8 cellular contexts compared by ENCODE assay signal in genomic region chr11:6473481-6474422, GRCh38. TPM values are rescaled to one million over a fixed set of nuclear protein-coding genes. Genes with fewer than 3 reads are reported as not detected.
DNase-seq lines count a peak whose midpoint lies in the region; ATAC-seq and TF ChIP-seq lines count a peak whose summit lies in the region.

Gene TRIM3 (minus strand): TSS chr11:6473941. CDS start chr11:6465695, 8,246 bp downstream.

- H3K36me3 ChIP-seq in KMS-11 (ENCODE audit: insufficient read depth) (no peaks in the 10 kb centered on the region), neural progenitor cell (no peaks in the 10 kb centered on the region), stomach smooth muscle (ENCODE audit: control insufficient read depth in 2 of 2, insufficient read depth in 2 of 2, low read length in 2 of 2) (peaks cover 18 to 24% of the 10 kb centered on the region in 2 donors)

- peak within 1 kb of the TSS; percentile 93 for H3K4me3 Mint-ChIP-seq in neural progenitor cell

- peaks cover 23% of the 10 kb centered on the region for H3K4me1 Mint-ChIP-seq in neural progenitor cell

- peak within 1 kb of the TSS; percentile 96 for H2AFZ ChIP-seq in KMS-11 (ENCODE audit: low read depth)
- peak within 1 kb of the TSS; percentile 100 for H2AFZ ChIP-seq in neural progenitor cell (replicated peaks)

- H3K9ac ChIP-seq in KMS-11 = peak within 1 kb of the TSS; percentile 44; the same call in 1 of the 2 replicates
- peak within 1 kb of the TSS; percentile 52 for H3K9ac ChIP-seq in neural progenitor cell
- H3K9ac ChIP-seq in stomach smooth muscle (ENCODE audit: low read length in 2 of 2) = peak within 1 kb of the TSS; percentile 81 to 88

- H3K79me2 ChIP-seq in KMS-11 (ENCODE audit: insufficient read depth, low read depth) (no peaks in the 10 kb centered on the region), neural progenitor cell (ENCODE audit: low read depth) (peaks cover 11% of the 10 kb centered on the region)

- peaks cover 40% of the 10 kb centered on the region for H3F3A ChIP-seq in neural progenitor cell (ENCODE audit: low read depth)

- no peaks in the 10 kb centered on the region for H3K27me3 ChIP-seq in KMS-11 (ENCODE audit: insufficient read depth, low read depth)
- no peaks in the 10 kb centered on the region for H3K27me3 ChIP-seq in neural progenitor cell
- no peaks in the 10 kb centered on the region for H3K27me3 ChIP-seq in stomach smooth muscle (ENCODE audit: control insufficient read depth in 1 of 2, insufficient read depth in 2 of 2, low read length in 2 of 2)

- peaks cover 11% of the 10 kb centered on the region for H3K36me3 Mint-ChIP-seq in neural progenitor cell

- H3K4me2 ChIP-seq in KMS-11 = peak within 1 kb of the TSS; percentile 89
- H3K4me2 ChIP-seq in neural progenitor cell = peak within 1 kb of the TSS; percentile 100

- TF ChIP-seq CTCF in KMS-11 (conservative IDR thresholded peaks at IDR 0.05; ENCODE audit: low read depth, low read length) (no peak), RWPE1 (conservative IDR thresholded peaks at IDR 0.05; ENCODE audit: low read depth) (no peak; the same call in 1 of the 2 replicates), foreskin fibroblast (IDR thresholded peaks at IDR 0.05; ENCODE audit: low read depth, low read length) (peak; percentile 56), neural progenitor cell (IDR thresholded peaks at IDR 0.05) (peak; percentile 49)

- no peaks in the 10 kb centered on the region for H3K9me3 Mint-ChIP-seq in neural progenitor cell

- DNase-seq in D341Med (ENCODE audit: low spot score) (peak; percentile 98), RWPE1 (ENCODE audit: low spot score) (peak; percentile 97), foreskin fibroblast (peak; percentile 86 to 94), neural progenitor cell (ENCODE audit: low spot score) (peak; percentile 97)
- DNase-seq in activated gamma-delta T cell treated with anti-CD3 and anti-CD28 coated beads, Interleukin-2, amount 50 U/mL, for 16 hours (ENCODE audit: low read depth) = peak; percentile 59

- no peaks in the 10 kb centered on the region for H3K9me3 ChIP-seq in neural progenitor cell (ENCODE audit: low read depth)
- H3K9me3 ChIP-seq in stomach smooth muscle (ENCODE audit: control insufficient read depth in 2 of 2, low read length in 2 of 2) = no peaks in the 10 kb centered on the region

- CTCF ChIA-PET in RWPE1 (lab: Yijun Ruan, JAX) = interaction anchor here (0.6 to 1.6 kb wide), 3 partner anchors 94 to 222 kb away, joined by 3 to 5 read pairs (median 5); no protein-coding TSS in a partner anchor

- H3K4me1 ChIP-seq in KMS-11 (ENCODE audit: low read depth, poor library complexity, severe bottlenecking) = peaks cover 7% of the 10 kb centered on the region
- peaks cover 13% of the 10 kb centered on the region for H3K4me1 ChIP-seq in neural progenitor cell
- peaks cover 31% of the 10 kb centered on the region for H3K4me1 ChIP-seq in stomach smooth muscle (ENCODE audit: control insufficient read depth, insufficient read depth, low read length)

- POLR2A ChIA-PET in RWPE1 (lab: Yijun Ruan, JAX; ENCODE audit: low non-redundant PET) = no interaction called here

- peak within 1 kb of the TSS; percentile 87 for H3K27ac Mint-ChIP-seq in neural progenitor cell

- ATAC-seq in GM21529 (IDR thresholded peaks at IDR 0.05; ENCODE audit: unreplicated experiment) = peak; percentile 63

- no peak within 1 kb of the TSS for H3K4me3 ChIP-seq in KMS-11 (IDR thresholded peaks at IDR 0.05; ENCODE audit: insufficient read depth, low read depth, low read length)
- peak within 1 kb of the TSS; percentile 66 to 90 for H3K4me3 ChIP-seq in foreskin fibroblast (ENCODE audit: low read depth in 1 of 2, low read length in 2 of 2)
- peak within 1 kb of the TSS; percentile 99 for H3K4me3 ChIP-seq in neural progenitor cell
- peak within 1 kb of the TSS; percentile 84 to 91 for H3K4me3 ChIP-seq in stomach smooth muscle (ENCODE audit: low read length in 2 of 2)

- H3K27ac ChIP-seq in KMS-11 = no peak within 1 kb of the TSS
- peak within 1 kb of the TSS; percentile 86 for H3K27ac ChIP-seq in RWPE1
- peak within 1 kb of the TSS; percentile 88 for H3K27ac ChIP-seq in neural progenitor cell
- H3K27ac ChIP-seq in stomach smooth muscle (ENCODE audit: low read length) = peak within 1 kb of the TSS; percentile 87

- H3K27me3 Mint-ChIP-seq in neural progenitor cell (ENCODE audit: insufficient read depth, low read depth) = peaks cover 6% of the 10 kb centered on the region

- no peaks in the 10 kb centered on the region for H4K20me1 ChIP-seq in KMS-11 (ENCODE audit: insufficient read depth)
- no peaks in the 10 kb centered on the region for H4K20me1 ChIP-seq in neural progenitor cell (ENCODE audit: low read depth)

RNA-seq across cellular contexts. Expression of gene TRIM3, which starts in this region (rescaled TPM):
- total RNA-seq in neural progenitor cell (ENCODE audit: low replicate concordance) = 16.1 and 19.9 TPM in 2 replicates

Comparison
In these comparisons a context has a peak if more than half of its experiments do, and no peak if none do; other contexts are left out.
1. CTCF ChIP-seq: peak in foreskin fibroblast (single experiment) and neural progenitor cell (single experiment); none in KMS-11 (single experiment) and RWPE1 (single experiment).
2. Peak in every context shown above with its lines, with median percentiles within 50 percentile points of each other: DNase-seq and H3K9ac ChIP-seq.